In the genomic region with DNA sequence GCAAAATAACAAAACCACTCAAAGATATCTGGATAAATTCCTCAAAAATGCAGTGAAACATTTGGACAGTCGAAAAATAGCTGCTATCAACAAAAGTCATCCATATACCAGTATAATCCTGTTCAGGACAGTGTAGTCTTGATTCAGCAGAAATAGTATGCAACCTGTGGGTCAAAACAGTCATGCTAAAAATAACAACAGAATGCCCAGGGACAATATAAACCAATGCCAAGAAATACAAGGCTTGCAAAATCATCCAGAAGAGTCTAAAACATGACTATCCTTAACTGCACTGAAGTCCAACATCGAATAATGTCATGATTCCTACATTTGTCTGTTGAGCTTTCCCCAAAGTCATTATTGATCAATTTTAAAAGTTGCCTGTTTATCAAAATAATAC, we compare ENCODE assay signal across 18 cellular contexts.
DNase-seq lines count a peak whose midpoint lies in the region; ATAC-seq and TF ChIP-seq lines count a peak whose summit lies in the region.
"Had no signal": no experiment of that assay in that cellular context is flagged by ENCODE, and none has a peak within 500 bp of the region (broad histone marks: within the 10 kb centered on the region; RNA-seq: fewer than 3 reads in every experiment).

No MANE protein-coding gene starts in this region.

- ATAC-seq in GM21423 (IDR thresholded peaks at IDR 0.05; ENCODE audit: unreplicated experiment) (no peak), HG02571 (IDR thresholded peaks at IDR 0.05; ENCODE audit: unreplicated experiment) (no peak)
- ATAC-seq: A549 had no signal

- H4K20me1 ChIP-seq in Karpas-422 (ENCODE audit: insufficient read depth, low read depth, low read length), result no peaks in the 10 kb centered on the region

- no peaks in the 10 kb centered on the region for H3K4me1 Mint-ChIP-seq in MCF 10A (ENCODE audit: insufficient read depth, unreplicated experiment)
- H3K4me1 Mint-ChIP-seq in CD8-positive, alpha-beta memory T cell, result no peaks in the 10 kb centered on the region
- H3K4me1 Mint-ChIP-seq: CD4-positive, alpha-beta memory T cell had no signal

- no peak overlapping the region for H3K27ac Mint-ChIP-seq in MCF 10A (ENCODE audit: low read depth, unreplicated experiment)
- no peak overlapping the region for H3K27ac Mint-ChIP-seq in CD8-positive, alpha-beta memory T cell
- H3K27ac Mint-ChIP-seq: CD4-positive, alpha-beta memory T cell had no signal

- H3K9me3 ChIP-seq in breast epithelium (no peaks in the 10 kb centered on the region), Karpas-422 (ENCODE audit: low read length) (no peaks in the 10 kb centered on the region; the same call in 1 of the 2 replicates)
- no peaks in the 10 kb centered on the region for H3K9me3 ChIP-seq in CD8-positive, alpha-beta memory T cell (ENCODE audit: low read length)
- H3K9me3 ChIP-seq: A549 had no signal

- no peaks in the 10 kb centered on the region for H3K27me3 ChIP-seq in breast epithelium
- no peaks in the 10 kb centered on the region for H3K27me3 ChIP-seq in Karpas-422 (ENCODE audit: low read length)
- no peaks in the 10 kb centered on the region for H3K27me3 ChIP-seq in CD8-positive, alpha-beta memory T cell (ENCODE audit: insufficient read depth, low read length, poor library complexity, severe bottlenecking)

- no peak for TF ChIP-seq CTCF in MCF 10A (IDR thresholded peaks at IDR 0.05; ENCODE audit: unreplicated experiment)
- no peak for TF ChIP-seq CTCF in breast epithelium (IDR thresholded peaks at IDR 0.05)

- H3K4me1 ChIP-seq in breast epithelium, result no peaks in the 10 kb centered on the region
- H3K4me1 ChIP-seq in Karpas-422 (ENCODE audit: low read length), result no peaks in the 10 kb centered on the region; the same call in 1 of the 2 replicates
- H3K4me1 ChIP-seq in CD8-positive, alpha-beta memory T cell (ENCODE audit: insufficient read depth, low read length), result no peaks in the 10 kb centered on the region
- H3K4me1 ChIP-seq: A549 had no signal

- H3K4me3 ChIP-seq in breast epithelium, result no peak overlapping the region
- no peak overlapping the region for H3K4me3 ChIP-seq in Karpas-422 (ENCODE audit: low read length)
- no peak overlapping the region for H3K4me3 ChIP-seq in skeletal muscle cell (ENCODE audit: low read depth, low read length)
- H3K4me3 ChIP-seq in CD8-positive, alpha-beta memory T cell (ENCODE audit: low read length), result no peak overlapping the region
- H3K4me3 ChIP-seq: A549, GM23248 had no signal

- BruUV-seq in MCF 10A (replicated peaks; lab: Mats Ljungman, UMichigan), result no TSS peak

- no peak overlapping the region for H3K4me2 ChIP-seq in Karpas-422 (ENCODE audit: low read depth, low read length, poor library complexity, severe bottlenecking)
- H3K4me2 ChIP-seq: A549 had no signal

- peak; percentile 65 for DNase-seq in MCF 10A (ENCODE audit: unreplicated experiment)
- DNase-seq in breast epithelium (ENCODE audit: low spot score in 2 of 2), result no peak
- DNase-seq in Karpas-422, result no peak
- peak; percentile 2 for DNase-seq in kidney glomerular epithelial cell (lab: John Stamatoyannopoulos, UW)
- DNase-seq in skeletal muscle cell (ENCODE audit: low read depth), result peak; percentile 7
- no peak for DNase-seq in CD8-positive, alpha-beta memory T cell
- DNase-seq: 8988T; ACHN; C1 segment of cervical spinal cord; CD4-positive, alpha-beta memory T cell; DMS153; DND-41; GM23248; H7; HCEC 1CT had no signal

- POLR2A ChIA-PET in MCF 10A (lab: Yijun Ruan, JAX), result interaction anchor here (0.7 to 1.7 kb wide), 5 partner anchors 9 to 52 kb away, joined by 3 to 5 read pairs (median 3); no protein-coding TSS in a partner anchor
- POLR2A ChIA-PET in CD8-positive, alpha-beta memory T cell (lab: Charles Lee), result no interaction called here

- TF ChIP-seq POLR2A in breast epithelium (IDR thresholded peaks at IDR 0.05), result no peak

- no peaks in the 10 kb centered on the region for H3K27me3 Mint-ChIP-seq in MCF 10A (ENCODE audit: insufficient read depth, unreplicated experiment)
- H3K27me3 Mint-ChIP-seq in CD8-positive, alpha-beta memory T cell, result no peaks in the 10 kb centered on the region
- H3K27me3 Mint-ChIP-seq: CD4-positive, alpha-beta memory T cell had no signal

- CTCF ChIA-PET in MCF 10A (lab: Yijun Ruan, JAX), result interaction anchor here (1.2 kb wide), 1 partner anchor 68 kb away, joined by 7 read pairs; no protein-coding TSS in a partner anchor
- CTCF ChIA-PET in CD8-positive, alpha-beta memory T cell (lab: Charles Lee), result no interaction called here

- H3K9me2 ChIP-seq in Karpas-422 (replicated peaks; ENCODE audit: insufficient read depth, low read length), result no peaks in the 10 kb centered on the region

- H3K36me3 Mint-ChIP-seq in MCF 10A (ENCODE audit: insufficient read depth, unreplicated experiment), result no peaks in the 10 kb centered on the region
- no peaks in the 10 kb centered on the region for H3K36me3 Mint-ChIP-seq in CD8-positive, alpha-beta memory T cell
- H3K36me3 Mint-ChIP-seq: CD4-positive, alpha-beta memory T cell had no signal

- peak overlapping the region; percentile 13; the same call in 1 of the 2 replicates for H2AFZ ChIP-seq in Karpas-422 (ENCODE audit: low read length)
- H2AFZ ChIP-seq: GM23248 had no signal

- H3K4me3 Mint-ChIP-seq in MCF 10A (ENCODE audit: unreplicated experiment), result no peak overlapping the region
- no peak overlapping the region for H3K4me3 Mint-ChIP-seq in CD8-positive, alpha-beta memory T cell
- H3K4me3 Mint-ChIP-seq: CD4-positive, alpha-beta memory T cell had no signal

- H3K36me3 ChIP-seq in breast epithelium (no peaks in the 10 kb centered on the region), Karpas-422 (ENCODE audit: insufficient read depth, low read length) (no peaks in the 10 kb centered on the region)
- H3K36me3 ChIP-seq in CD8-positive, alpha-beta memory T cell (ENCODE audit: insufficient read depth, low read length), result no peaks in the 10 kb centered on the region

- H3K9ac ChIP-seq in Karpas-422 (ENCODE audit: low read length), result no peak overlapping the region
- H3K9ac ChIP-seq: GM23248 had no signal

- intact Hi-C loops in MCF 10A (cut with micrococcal nuclease), result no loop called here
- intact Hi-C loops in breast epithelium (cut with DNase I; ENCODE audit: low total_unique reads), result no loop called here

- H3K9me3 Mint-ChIP-seq in MCF 10A (ENCODE audit: unreplicated experiment), result peaks cover 12% of the 10 kb centered on the region
- H3K9me3 Mint-ChIP-seq in CD8-positive, alpha-beta memory T cell, result peaks cover 0 to 28% (median 12%) of the 10 kb centered on the region in 5 donors

- no peaks in the 10 kb centered on the region for H3K79me2 ChIP-seq in Karpas-422 (ENCODE audit: low read length)

- no peak overlapping the region for H3K27ac ChIP-seq in breast epithelium
- no peak overlapping the region for H3K27ac ChIP-seq in Karpas-422 (ENCODE audit: low read length)
- no peak overlapping the region for H3K27ac ChIP-seq in CD8-positive, alpha-beta memory T cell (ENCODE audit: low read depth, low read length)
- H3K27ac ChIP-seq: A549, GM23248 had no signal

Comparison
In these comparisons a context has a peak if more than half of its experiments do, and no peak if none do; other contexts are left out.
1. DNase-seq: peak in MCF 10A (single experiment), kidney glomerular epithelial cell (single experiment) and skeletal muscle cell (single experiment); none in breast epithelium (0 of 2), Karpas-422 (single experiment) and CD8-positive, alpha-beta memory T cell (0 of 5).